Comparison of ENCODE assay signal across 27 cellular contexts in genomic region chr18:49948975-49949374, GRCh38.
"Had no signal": no experiment of that assay in that cellular context is flagged by ENCODE, and none has a peak within 500 bp of the region (broad histone marks: within the 10 kb centered on the region; RNA-seq: fewer than 3 reads in every experiment).

No MANE protein-coding gene starts in this region.

- H3K27ac ChIP-seq: coronary artery, dorsolateral prefrontal cortex, esophagus muscularis mucosa, foreskin keratinocyte, gastroesophageal sphincter, hepatocyte, left lung, lower lobe of right lung had no signal

- H3K4me2 ChIP-seq: hepatocyte had no signal

- H3K4me1 ChIP-seq: esophagus muscularis mucosa, foreskin keratinocyte, gastroesophageal sphincter, left lung, lower lobe of right lung had no signal

- H3K9me3 ChIP-seq: esophagus muscularis mucosa, gastroesophageal sphincter, left lung, lower lobe of right lung, mucosa of descending colon had no signal

- H3K36me3 Mint-ChIP-seq: immature natural killer cell; mesothelial cell of epicardium; naive B cell; naive thymus-derived CD8-positive, alpha-beta T cell had no signal

- H3K4me3 ChIP-seq: coronary artery, dorsolateral prefrontal cortex, esophagus muscularis mucosa, gastroesophageal sphincter, hepatocyte, left lung, lower lobe of right lung, mucosa of descending colon had no signal

- H3K9me3 Mint-ChIP-seq: immature natural killer cell; mesothelial cell of epicardium; naive thymus-derived CD8-positive, alpha-beta T cell had no signal

- DNase-seq: dermis blood vessel endothelial cell; effector CD4-positive, alpha-beta T cell; effector memory CD4-positive, alpha-beta T cell; foreskin keratinocyte; head of caudate nucleus; hypothalamus; immature natural killer cell; islet precursor cell; kidney; kidney glomerular epithelial cell; left colon; left lung; left ventricle myocardium superior; lower lobe of right lung; mesenchymal stem cell; mucosa of descending colon; naive B cell; naive thymus-derived CD8-positive, alpha-beta T cell had no signal

- H3K27ac Mint-ChIP-seq: immature natural killer cell, mesothelial cell of epicardium, naive B cell had no signal

- H3K27me3 ChIP-seq: dorsolateral prefrontal cortex, gastroesophageal sphincter, hepatocyte had no signal

- H3K79me2 ChIP-seq: hepatocyte had no signal

- ATAC-seq: foreskin keratinocyte; gastroesophageal sphincter; left colon; left lung; left ventricle myocardium superior; lower lobe of right lung; mucosa of descending colon; naive thymus-derived CD8-positive, alpha-beta T cell had no signal

- H3K36me3 ChIP-seq: esophagus muscularis mucosa, gastroesophageal sphincter, left lung, lower lobe of right lung had no signal

- H3K4me3 Mint-ChIP-seq: immature natural killer cell, mesothelial cell of epicardium, naive B cell had no signal

- H2AFZ ChIP-seq: hepatocyte had no signal

- FAIRE-seq: colon, endothelial cell of umbilical vein, frontal cortex, kidney had no signal
